Comparison of ENCODE assay signal across 10 cellular contexts in the genomic region with DNA sequence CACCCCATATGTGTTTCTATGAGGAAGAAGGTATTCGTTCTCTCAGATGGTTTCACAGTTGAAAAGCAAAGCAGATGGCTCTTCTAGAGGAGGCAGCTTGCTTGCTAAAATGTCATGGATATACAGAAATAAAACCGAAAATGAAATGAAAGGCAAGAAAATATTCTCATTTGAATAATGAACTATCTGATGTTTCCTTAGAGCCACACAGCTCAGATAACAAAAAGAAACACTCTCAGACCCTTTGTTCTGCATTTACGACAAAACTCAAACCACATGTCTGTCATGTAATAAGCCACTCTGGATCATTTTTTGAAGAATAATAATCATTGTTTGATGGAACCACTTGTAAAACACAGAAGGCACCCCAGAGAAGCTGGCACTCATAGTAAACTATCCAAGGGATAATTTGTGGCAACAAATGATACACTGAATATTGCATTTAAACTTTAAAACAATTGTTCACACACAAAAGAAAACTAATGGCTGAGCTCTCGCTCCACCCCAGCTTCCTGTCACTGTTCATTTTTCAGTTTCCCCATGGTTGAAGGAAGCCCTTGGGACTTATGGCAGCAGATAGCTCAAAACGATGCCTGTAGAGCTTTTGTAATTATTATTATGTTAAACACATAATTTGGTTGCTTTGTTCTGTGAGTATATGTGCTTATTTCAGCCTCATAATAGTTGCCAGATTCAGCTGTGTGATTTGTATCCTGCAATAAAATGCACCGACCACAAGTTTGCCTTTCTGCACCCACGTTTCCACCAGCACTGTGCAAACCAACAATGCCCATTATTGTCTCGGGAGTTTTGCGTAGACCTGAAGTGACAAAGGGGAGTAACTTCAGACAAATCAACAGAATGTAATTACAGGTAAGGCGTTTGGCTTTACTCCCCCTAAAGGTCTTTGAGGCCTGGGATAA.
DNase-seq lines count a peak whose midpoint lies in the region; ATAC-seq and TF ChIP-seq lines count a peak whose summit lies in the region.
"Had no signal": no experiment of that assay in that cellular context is flagged by ENCODE, and none has a peak within 500 bp of the region (broad histone marks: within the 10 kb centered on the region; RNA-seq: fewer than 3 reads in every experiment).

No MANE protein-coding gene starts in this region.

- peak overlapping the region; percentile 82 for H3K27ac Mint-ChIP-seq in endothelial cell (ENCODE audit: unreplicated experiment)

- POLR2A ChIA-PET in OCI-LY7 (lab: Charles Lee), result no interaction called here

- H3K9me2 ChIP-seq in OCI-LY7 (ENCODE audit: insufficient read depth, low read length), result no peaks in the 10 kb centered on the region

- no peaks in the 10 kb centered on the region for H3K36me3 ChIP-seq in OCI-LY7 (ENCODE audit: insufficient read depth, low read length)

- DNase-seq in endothelial cell (ENCODE audit: low spot score) (no peak), OCI-LY7 (ENCODE audit: low spot score) (no peak), iPS-NIHi7 (ENCODE audit: extremely low spot score) (no peak), occipital lobe (lab: John Stamatoyannopoulos, UW) (no peak), cardiac septum (ENCODE audit: low spot score) (no peak)
- DNase-seq: activated CD8-positive, alpha-beta memory T cell treated with anti-CD3 and anti-CD28 coated beads, Interleukin-2, amount 50 U/mL, for 4 hours; NCI-H510A treated with DMSO at 0.1 percent for 48 hours had no signal

- H3K36me3 Mint-ChIP-seq in endothelial cell (ENCODE audit: low read depth, unreplicated experiment), result no peaks in the 10 kb centered on the region

- no TSS peak for BruUV-seq in OCI-LY7 (replicated peaks; lab: Mats Ljungman, UMichigan)

- no peak overlapping the region for H3K4me3 Mint-ChIP-seq in endothelial cell (ENCODE audit: unreplicated experiment)

- H3K27ac ChIP-seq in OCI-LY7 (ENCODE audit: low read depth, low read length, poor library complexity, severe bottlenecking), result no peak overlapping the region

- H2AFZ ChIP-seq in OCI-LY7 (ENCODE audit: low read length), result no peak overlapping the region

- H4K20me1 ChIP-seq in OCI-LY7 (ENCODE audit: insufficient read depth, low read length), result no peaks in the 10 kb centered on the region

- H3K79me2 ChIP-seq in OCI-LY7 (ENCODE audit: insufficient read depth, low read depth, low read length), result no peaks in the 10 kb centered on the region

- ATAC-seq in GM18519 (IDR thresholded peaks at IDR 0.05; ENCODE audit: low FRiP score, unreplicated experiment) (peak; percentile 78), GM21528 (IDR thresholded peaks at IDR 0.05; ENCODE audit: low FRiP score, unreplicated experiment) (peak; percentile 87), HG03432 (IDR thresholded peaks at IDR 0.05; ENCODE audit: unreplicated experiment) (peak; percentile 77)

- intact Hi-C loops in OCI-LY7 (cut with micrococcal nuclease; ENCODE audit: unreplicated experiment), result no loop called here
- intact Hi-C loops in cardiac septum (cut with DNase I), result no loop called here

- H3K9me3 Mint-ChIP-seq in endothelial cell (ENCODE audit: unreplicated experiment), result no peaks in the 10 kb centered on the region

- no peaks in the 10 kb centered on the region for H3K4me1 ChIP-seq in OCI-LY7 (ENCODE audit: insufficient read depth, low read length, poor library complexity, severe bottlenecking)

- TF ChIP-seq CTCF in endothelial cell (IDR thresholded peaks at IDR 0.05; ENCODE audit: unreplicated experiment) (no peak), OCI-LY7 (conservative IDR thresholded peaks at IDR 0.05; ENCODE audit: low read length) (no peak)

- H3K4me1 Mint-ChIP-seq in endothelial cell (ENCODE audit: unreplicated experiment), result peaks cover 18% of the 10 kb centered on the region

- CTCF ChIA-PET in OCI-LY7 (lab: Charles Lee; ENCODE audit: unreplicated experiment), result no interaction called here

- H3K4me2 ChIP-seq in OCI-LY7 (ENCODE audit: low read length), result no peak overlapping the region

- H3K27me3 Mint-ChIP-seq in endothelial cell (ENCODE audit: unreplicated experiment), result no peaks in the 10 kb centered on the region

- no peak overlapping the region for H3K4me3 ChIP-seq in OCI-LY7 (ENCODE audit: low read depth, low read length, poor library complexity, severe bottlenecking)

- H3K9me3 ChIP-seq in OCI-LY7 (ENCODE audit: low read length), result no peaks in the 10 kb centered on the region
